In the genomic region with DNA sequence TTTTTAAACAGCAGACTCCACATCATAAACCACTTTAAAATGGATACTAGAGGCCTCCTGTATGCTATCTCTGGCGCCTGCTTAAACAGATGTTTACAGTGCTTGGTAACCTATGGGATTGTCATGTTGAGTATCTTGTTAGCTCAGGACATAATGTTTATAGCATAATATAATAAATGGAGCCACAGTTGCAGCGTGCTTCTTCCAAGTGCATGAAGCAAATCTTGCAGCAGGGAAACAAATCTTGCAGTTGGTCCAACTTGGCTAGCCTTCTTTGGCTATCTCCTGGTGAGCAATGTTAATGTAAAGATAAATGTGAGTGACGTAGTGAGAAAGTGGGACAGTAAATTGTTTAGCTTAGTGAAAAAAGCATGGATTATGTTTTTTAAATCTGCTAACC, we compare ENCODE assay signal across 19 cellular contexts. TPM values are rescaled to one million over a fixed set of nuclear protein-coding genes. Genes with fewer than 3 reads are reported as not detected.
A peak's percentile ranks its signal among the peaks of the same experiment; 100 is the strongest.
DNase-seq lines count a peak whose midpoint lies in the region; ATAC-seq, FAIRE-seq and TF ChIP-seq lines count a peak whose summit lies in the region.
"Had no signal": no experiment of that assay in that cellular context is flagged by ENCODE, and none has a peak within 500 bp of the region (broad histone marks: within the 10 kb centered on the region; RNA-seq: fewer than 3 reads in every experiment).

No MANE protein-coding gene starts in this region.

- H3K9ac ChIP-seq in liver (ENCODE audit: low read depth in 1 of 2, low read length in 2 of 2) (peak overlapping the region in 1 of 2 donors; percentile 51), HepG2 (ENCODE audit: insufficient read depth, low read depth, low read length) (no peak overlapping the region)
- H3K9ac ChIP-seq: BLaER1 treated with 17β-estradiol and CSF1 and Interleukin-3, amounts not matched to agents 10 nM and 100 nM had no signal

- H3K9me3 ChIP-seq in liver (ENCODE audit: control insufficient read depth in 4 of 4, low read length in 3 of 4) (no peaks in the 10 kb centered on the region), HepG2 (ENCODE audit: low read length) (no peaks in the 10 kb centered on the region), right lobe of liver (no peaks in the 10 kb centered on the region), gastrocnemius medialis (no peaks in the 10 kb centered on the region)

- CTCF ChIA-PET in HepG2 (lab: Yijun Ruan, JAX; ENCODE audit: low intra/inter-chr PET ratio, low total read pairs) = no interaction called here

- intact Hi-C loops in HepG2 (cut with micrococcal nuclease; ENCODE audit: unreplicated experiment) = no loop called here
- intact Hi-C loops in right lobe of liver (cut with DNase I) = no loop called here
- intact Hi-C loops in gastrocnemius medialis (cut with DNase I; ENCODE audit: low total_unique reads) = loop anchor here (10.0 kb wide), 2 partner anchors 459 to 521 kb away; a partner anchor contains a TSS
- intact Hi-C loops in natural killer cell (cut with micrococcal nuclease) = no loop called here

- 46% methylated on average over 3 of the region's 3 CpGs for WGBS in liver
- 17% methylated on average over 3 of the region's 3 CpGs for WGBS in HepG2 (ENCODE audit: low lambda C conversion rate)
- WGBS in right lobe of liver (ENCODE audit: insufficient coverage, low coverage, low lambda C conversion rate, missing lambda C conversion rate) = 44% methylated on average over 3 of the region's 3 CpGs

- no peaks in the 10 kb centered on the region for H3K4me1 Mint-ChIP-seq in natural killer cell
- H3K4me1 Mint-ChIP-seq: CD4-positive, CD25-positive, alpha-beta regulatory T cell; GM23338 had no signal

- H3K27ac ChIP-seq in liver (ENCODE audit: low read depth in 1 of 2, low read length in 2 of 2) = no peak overlapping the region
- H3K27ac ChIP-seq in HepG2 (ENCODE audit: extremely low read length, insufficient read depth, low read length) = no peak overlapping the region
- peak overlapping the region in 1 of 3 donors; percentile 88 for H3K27ac ChIP-seq in right lobe of liver
- H3K27ac ChIP-seq in gastrocnemius medialis = peak overlapping the region in 2 of 4 donors; percentile 84 to 90
- H3K27ac ChIP-seq: BLaER1 treated with 17β-estradiol and CSF1 and Interleukin-3, amounts not matched to agents 10 nM and 100 nM had no signal

- H3K9me3 Mint-ChIP-seq in natural killer cell = peaks cover 0 to 2% of the 10 kb centered on the region in 2 donors

- no peaks in the 10 kb centered on the region for H3K79me2 ChIP-seq in HepG2 (ENCODE audit: insufficient read depth, low read length)

- H2AFZ ChIP-seq in HepG2 (ENCODE audit: low read length) = no peak overlapping the region
- H2AFZ ChIP-seq: GM23338 had no signal

- POLR2A ChIA-PET in HepG2 (lab: Yijun Ruan, JAX) = no interaction called here

- H3K27me3 ChIP-seq in liver (ENCODE audit: control insufficient read depth in 4 of 4, insufficient read depth in 4 of 4, low read length in 3 of 4) (no peaks in the 10 kb centered on the region), HepG2 (ENCODE audit: control insufficient read depth in 1 of 2, insufficient read depth in 2 of 2, low read length in 2 of 2) (peaks cover 0 to 24% of the 10 kb centered on the region in 2 experiments; a peak in 3 of 5 replicates), right lobe of liver (no peaks in the 10 kb centered on the region), gastrocnemius medialis (no peaks in the 10 kb centered on the region)

- no peak for ATAC-seq in HepG2
- ATAC-seq in right lobe of liver = no peak
- no peak for ATAC-seq in gastrocnemius medialis
- ATAC-seq in GM18867 (IDR thresholded peaks at IDR 0.05; ENCODE audit: unreplicated experiment) = no peak
- ATAC-seq in natural killer cell = no peak
- ATAC-seq: GM12878, GM23338 had no signal

- TF ChIP-seq RAD21 in liver (IDR thresholded peaks at IDR 0.05) (no peak), HepG2 (CRISPR knock-in tag; IDR thresholded peaks at IDR 0.05) (no peak)

- FAIRE-seq in HepG2 (lab: Jason Lieb, UNC) = no peak
- FAIRE-seq: GM12878, GM18507 had no signal

- H3K4me1 ChIP-seq in liver (ENCODE audit: control insufficient read depth in 4 of 4, insufficient read depth in 4 of 4, low read length in 3 of 4) (peaks cover 0 to 65% (median 34%) of the 10 kb centered on the region in 4 donors), HepG2 (ENCODE audit: insufficient read depth, low read length) (peaks cover 12% of the 10 kb centered on the region), right lobe of liver (peaks cover 0 to 34% (median 5%) of the 10 kb centered on the region in 4 donors), gastrocnemius medialis (peaks cover 49% of the 10 kb centered on the region in 2 donors)
- H3K4me1 ChIP-seq: BLaER1 treated with 17β-estradiol and CSF1 and Interleukin-3, amounts not matched to agents 10 nM and 100 nM had no signal

- no TSS peak for BruUV-seq in HepG2 (replicated peaks; lab: Mats Ljungman, UMichigan)

- H3K27ac Mint-ChIP-seq in natural killer cell = no peak overlapping the region
- H3K27ac Mint-ChIP-seq: CD4-positive, CD25-positive, alpha-beta regulatory T cell; GM23338 had no signal

- H3K27me3 Mint-ChIP-seq in natural killer cell (ENCODE audit: low read depth in 2 of 2) = peaks cover 0 to 7% of the 10 kb centered on the region in 2 donors

- TF ChIP-seq EP300 in HepG2 (IDR thresholded peaks at IDR 0.05; ENCODE audit: low read depth in 2 of 2, low read length in 2 of 2) = no peak
- no peak for TF ChIP-seq EP300 in HepG2 (CRISPR knock-in tag; IDR thresholded peaks at IDR 0.05; ENCODE audit: borderline replicate concordance)

- H3K4me3 Mint-ChIP-seq in natural killer cell = no peak overlapping the region
- H3K4me3 Mint-ChIP-seq: CD4-positive, CD25-positive, alpha-beta regulatory T cell; GM23338 had no signal

- DNase-seq in HepG2 (ENCODE audit: low spot score) (no peak), right lobe of liver (no peak), gastrocnemius medialis (no peak), natural killer cell (no peak)
- no peak for DNase-seq in activated CD8-positive, alpha-beta memory T cell treated with anti-CD3 and anti-CD28 coated beads, Interleukin-2, amount 50 U/mL, for 48 hours
- DNase-seq: ACHN; Calu3; CD4-positive, CD25-positive, alpha-beta regulatory T cell; DMS 273 treated with DMSO at 0.1 percent for 48 hours; DMS79; H7 had no signal

- no peaks in the 10 kb centered on the region for H4K20me1 ChIP-seq in HepG2 (ENCODE audit: insufficient read depth, low read length)
- H4K20me1 ChIP-seq: BLaER1 treated with 17β-estradiol and CSF1 and Interleukin-3, amounts not matched to agents 10 nM and 100 nM had no signal

- TF ChIP-seq POLR2A in HepG2 (IDR thresholded peaks at IDR 0.05; ENCODE audit: insufficient read depth in 1 of 2, low read depth in 2 of 2, low read length in 2 of 2) (no peak), right lobe of liver (IDR thresholded peaks at IDR 0.05) (no peak), gastrocnemius medialis (IDR thresholded peaks at IDR 0.05) (no peak)

- H3K4me2 ChIP-seq in HepG2 (ENCODE audit: low read depth, low read length) = no peak overlapping the region
- H3K4me2 ChIP-seq: BLaER1 treated with 17β-estradiol and CSF1 and Interleukin-3, amounts not matched to agents 10 nM and 100 nM; GM23338 had no signal

- no peaks in the 10 kb centered on the region for H3K36me3 Mint-ChIP-seq in natural killer cell
- H3K36me3 Mint-ChIP-seq: CD4-positive, CD25-positive, alpha-beta regulatory T cell had no signal

- H3K4me3 ChIP-seq in liver (ENCODE audit: low read depth in 1 of 3, low read length in 3 of 3) (peak overlapping the region in 2 of 3 donors; percentile 88 to 92), HepG2 (replicated peaks in 1 of 3; ENCODE audit: insufficient read depth in 1 of 3, low read depth in 2 of 3, low read length in 3 of 3) (no peak overlapping the region), right lobe of liver (peak overlapping the region in 2 of 3 donors; percentile 8 to 9), gastrocnemius medialis (peak overlapping the region in 3 of 4 donors; percentile 62 to 90 (median 87))
- H3K4me3 ChIP-seq: BLaER1 treated with 17β-estradiol and CSF1 and Interleukin-3, amounts not matched to agents 10 nM and 100 nM; GM12878; GM23338 had no signal

- TF ChIP-seq CTCF in liver (IDR thresholded peaks at IDR 0.05; ENCODE audit: low read depth, low read length, missing input control) (no peak), HepG2 (CRISPR knock-in tag; IDR thresholded peaks at IDR 0.05) (no peak), right lobe of liver (IDR thresholded peaks at IDR 0.05) (no peak), gastrocnemius medialis (IDR thresholded peaks at IDR 0.05 in 4 of 5, conservative IDR thresholded peaks at IDR 0.05 in 1 of 5) (no peak), natural killer cell (IDR thresholded peaks at IDR 0.05) (no peak)

- H3K36me3 ChIP-seq in liver (ENCODE audit: control insufficient read depth in 4 of 4, insufficient read depth in 3 of 4, low read depth in 1 of 4, low read length in 3 of 4) (no peaks in the 10 kb centered on the region), HepG2 (replicated peaks in 1 of 2; ENCODE audit: control insufficient read depth in 1 of 2, insufficient read depth in 2 of 2, low read length in 2 of 2) (no peaks in the 10 kb centered on the region), right lobe of liver (no peaks in the 10 kb centered on the region), gastrocnemius medialis (no peaks in the 10 kb centered on the region)
- H3K36me3 ChIP-seq: BLaER1 treated with 17β-estradiol and CSF1 and Interleukin-3, amounts not matched to agents 10 nM and 100 nM had no signal

- in situ Hi-C loops in HepG2 (cut with HindIII; ENCODE audit: extremely low pct_ligation_motif_present, low pct_unique_long_range_greater_than_20kb) = no loop called here
- in situ Hi-C loops in gastrocnemius medialis (cut with MboI; ENCODE audit: low sequenced_read_pairs in 4 of 4) = loop anchor here in 1 of 4 donors (10.0 kb wide), 2 partner anchors 159 to 339 kb away; no protein-coding TSS in a partner anchor

RNA-seq across cellular contexts. Expression of a gene that starts 2.8 kb away (rescaled TPM):
- 100 to 1,000 TPM in 1 of 2 donors, 1 to 10 TPM in 1; 6.6 to 104 TPM for total RNA-seq in liver
- polyA plus RNA-seq in liver = 10 to 100 TPM; 15.7 to 26.0 TPM
- total RNA-seq in HepG2 (2016; rRNA removed; fragmentation: Illumina TruSeq; extraction: Trizol) = not detected in 2 replicates
- not detected in 2 replicates for total RNA-seq in HepG2 (2016; cell fraction: cytosol; rRNA removed; fragmentation: Illumina TruSeq; extraction: Trizol; ENCODE audit: low read depth)
- total RNA-seq in HepG2 (2016; cell fraction: insoluble cytoplasmic fraction; rRNA removed; fragmentation: Illumina TruSeq; extraction: Trizol) = not detected in 2 replicates
- not detected in 2 replicates for total RNA-seq in HepG2 (2016; cell fraction: membrane; rRNA removed; fragmentation: Illumina TruSeq; extraction: Trizol)
- not detected in 2 replicates for total RNA-seq in HepG2 (2016; cell fraction: nucleus; rRNA removed; fragmentation: Illumina TruSeq; extraction: Trizol)
- 0.07 TPM in 1 of 2 replicates, not detected in the other for polyA plus RNA-seq in HepG2 (2011; rRNA removed)
- not detected in 2 replicates for polyA plus RNA-seq in HepG2 (2011; cell fraction: cytosol; rRNA removed)
- not detected in 2 replicates for polyA plus RNA-seq in HepG2 (2011; cell fraction: nucleus; rRNA removed)
- not detected in 2 replicates for polyA plus RNA-seq in HepG2 (2012)
- not detected in 2 replicates for polyA plus RNA-seq in HepG2 (2016; cell fraction: cytosol; fragmentation: Illumina TruSeq; extraction: Trizol; ENCODE audit: low read depth)
- not detected in 2 replicates for polyA plus RNA-seq in HepG2 (2016; cell fraction: insoluble cytoplasmic fraction; fragmentation: Illumina TruSeq; extraction: Trizol; ENCODE audit: low read depth)
- polyA plus RNA-seq in HepG2 (2016; cell fraction: membrane; fragmentation: Illumina TruSeq; extraction: Trizol; ENCODE audit: low read depth) = not detected in 2 replicates
- not detected in 2 replicates for polyA plus RNA-seq in HepG2 (2016; cell fraction: nucleus; fragmentation: Illumina TruSeq; extraction: Trizol; ENCODE audit: insufficient read depth, low read depth)
- polyA minus RNA-seq in HepG2 (2011; rRNA and poly(A)+ RNA removed; ENCODE audit: low replicate concordance) = not detected in 2 replicates
- polyA minus RNA-seq in HepG2 (2011; cell fraction: cytosol; rRNA and poly(A)+ RNA removed) = not detected in 2 replicates
- not detected in 2 replicates for polyA minus RNA-seq in HepG2 (2011; cell fraction: nucleus; rRNA and poly(A)+ RNA removed)
- 10 to 100 TPM; 25.9 to 90.7 (median 71.9) TPM for total RNA-seq in right lobe of liver
- 100 to 1,000 TPM in 1 of 4 donors, 10 to 100 TPM in 3; 38.9 to 105 (median 74.8) TPM for total RNA-seq in gastrocnemius medialis
- total RNA-seq in natural killer cell = not detected
- total RNA-seq: CD4-positive, CD25-positive, alpha-beta regulatory T cell; G401; HT-29 had no signal
- polyA plus RNA-seq: CD4-positive, CD25-positive, alpha-beta regulatory T cell had no signal

Comparison
In these comparisons a context has a peak if more than half of its experiments do, and no peak if none do; other contexts are left out.
1. H3K4me3 ChIP-seq: peak in liver (2 of 3), right lobe of liver (2 of 3) and gastrocnemius medialis (3 of 4); none in HepG2 (0 of 3).
2. RNA of a gene that starts 2.8 kb away (total RNA-seq): 6.6 to 104 TPM in liver, 38.9 to 105 TPM in gastrocnemius medialis and 25.9 to 90.7 TPM in right lobe of liver; not detected in HepG2 and not detected in natural killer cell; every median in the first group is over 4 times any median in the second.